Comparison of ENCODE assay signal across 18 cellular contexts in genomic region chr3:172869797-172870518, GRCh38.
DNase-seq lines count a peak whose midpoint lies in the region; ATAC-seq, FAIRE-seq and TF ChIP-seq lines count a peak whose summit lies in the region.
"Had no signal": no experiment of that assay in that cellular context is flagged by ENCODE, and none has a peak within 500 bp of the region (broad histone marks: within the 10 kb centered on the region; RNA-seq: fewer than 3 reads in every experiment).

No MANE protein-coding gene starts in this region.

- H3K79me2 ChIP-seq in endothelial cell of umbilical vein (ENCODE audit: control insufficient read depth, insufficient read depth, low read length), result no peaks in the 10 kb centered on the region

- DNase-seq in Right ventricle myocardium superior (no peak), left ventricle myocardium inferior (no peak), NCI-H69 (lab: John Stamatoyannopoulos, UW) (peak; percentile 62), endothelial cell of umbilical vein (ENCODE audit: low read depth, low spot score) (peak; percentile 77), pons (ENCODE audit: low spot score) (peak; percentile 9), NCI-H2081 (lab: John Stamatoyannopoulos, UW) (no peak)
- DNase-seq: AML-193; Caco-2; CD4-positive, CD25-positive, alpha-beta regulatory T cell; DMS53; H7; NCI-H187 treated with DMSO at 0.1 percent for 48 hours; NCI-H510A; SHP77; SK-N-SH had no signal

- no peak for TF ChIP-seq POLR2A in endothelial cell of umbilical vein (IDR thresholded peaks at IDR 0.05; ENCODE audit: low read depth, low read length)

- no peak overlapping the region for H3K4me3 ChIP-seq in left ventricle myocardium inferior
- no peak overlapping the region for H3K4me3 ChIP-seq in endothelial cell of umbilical vein (replicated peaks in 1 of 3; ENCODE audit: insufficient read depth in 1 of 3, low read depth in 1 of 3, low read length in 3 of 3)
- H3K4me3 ChIP-seq: A549 had no signal

- H3K9ac ChIP-seq in endothelial cell of umbilical vein (replicated peaks; ENCODE audit: extremely low read depth, insufficient read depth, low read length), result no peak overlapping the region
- H3K9ac ChIP-seq: SK-N-SH had no signal

- TF ChIP-seq CTCF in left ventricle myocardium inferior (IDR thresholded peaks at IDR 0.05; ENCODE audit: borderline replicate concordance), result no peak
- no peak for TF ChIP-seq CTCF in endothelial cell of umbilical vein (IDR thresholded peaks at IDR 0.05; ENCODE audit: extremely low read depth in 1 of 2, insufficient read depth in 1 of 2, low read depth in 1 of 2, low read length in 2 of 2)

- CTCF ChIA-PET in endothelial cell of umbilical vein (lab: Charles Lee), result interaction anchor here (0.7 to 1.4 kb wide), 6 partner anchors 11 to 175 kb away, joined by 3 to 7 read pairs (median 4); no protein-coding TSS in a partner anchor

- peak; percentile 51 for ATAC-seq in Right ventricle myocardium superior (ENCODE audit: poor library complexity)
- ATAC-seq in HG03469 (IDR thresholded peaks at IDR 0.05; ENCODE audit: unreplicated experiment), result no peak
- ATAC-seq in GM21447 (IDR thresholded peaks at IDR 0.05; ENCODE audit: unreplicated experiment), result no peak
- ATAC-seq: A549 had no signal

- BruUV-seq in endothelial cell of umbilical vein (replicated peaks; lab: Mats Ljungman, UMichigan), result no TSS peak

- H3K27ac ChIP-seq in left ventricle myocardium inferior (replicated peaks) (no peak overlapping the region), endothelial cell of umbilical vein (ENCODE audit: insufficient read depth, low read depth, low read length) (peak overlapping the region; percentile 19)
- H3K27ac ChIP-seq: A549 had no signal

- H4K20me1 ChIP-seq in endothelial cell of umbilical vein (replicated peaks; ENCODE audit: control insufficient read depth, extremely low read depth, insufficient read depth, low read length), result no peaks in the 10 kb centered on the region

- POLR2A ChIA-PET in endothelial cell of umbilical vein (lab: Charles Lee), result no interaction called here

- peak overlapping the region; percentile 45 for H3K4me2 ChIP-seq in endothelial cell of umbilical vein (ENCODE audit: insufficient read depth, low read length)
- H3K4me2 ChIP-seq: A549, SK-N-SH had no signal

- FAIRE-seq in endothelial cell of umbilical vein (lab: Jason Lieb, UNC), result peak; percentile 92
- FAIRE-seq: A549 had no signal

- H3K27me3 ChIP-seq in left ventricle myocardium inferior (ENCODE audit: low read depth) (no peaks in the 10 kb centered on the region), endothelial cell of umbilical vein (ENCODE audit: control insufficient read depth in 2 of 2, insufficient read depth in 2 of 2, low read length in 2 of 2) (no peaks in the 10 kb centered on the region)

- no peaks in the 10 kb centered on the region for H3K9me1 ChIP-seq in endothelial cell of umbilical vein (replicated peaks; ENCODE audit: control insufficient read depth, extremely low read depth, insufficient read depth, low read length)

- H3K9me3 ChIP-seq in left ventricle myocardium inferior (replicated peaks) (no peaks in the 10 kb centered on the region), endothelial cell of umbilical vein (replicated peaks; ENCODE audit: control insufficient read depth, insufficient read depth, low read length) (no peaks in the 10 kb centered on the region)
- H3K9me3 ChIP-seq: A549, Caco-2, SK-N-SH had no signal

- H3K4me1 ChIP-seq in left ventricle myocardium inferior (peaks cover 16% of the 10 kb centered on the region), endothelial cell of umbilical vein (ENCODE audit: control insufficient read depth, extremely low read depth, insufficient read depth, low read length) (peaks cover 26% of the 10 kb centered on the region)
- H3K4me1 ChIP-seq: A549, Caco-2 had no signal

- intact Hi-C loops in Right ventricle myocardium superior (cut with DNase I) (no loop called here), left ventricle myocardium inferior (cut with micrococcal nuclease) (no loop called here), endothelial cell of umbilical vein (cut with micrococcal nuclease) (loop anchor here (1.0 to 2.0 kb wide), 3 partner anchors 13 to 49 kb away; no protein-coding TSS in a partner anchor)

- dilution Hi-C loops in endothelial cell of umbilical vein (cut with MboI; ENCODE audit: extremely low pct_ligation_motif_present, low sequenced_read_pairs), result no loop called here

- H2AFZ ChIP-seq in endothelial cell of umbilical vein (ENCODE audit: low read depth, low read length), result peak overlapping the region; percentile 70

- H3K36me3 ChIP-seq in left ventricle myocardium inferior (no peaks in the 10 kb centered on the region), endothelial cell of umbilical vein (ENCODE audit: control insufficient read depth in 2 of 2, extremely low read depth in 1 of 2, insufficient read depth in 2 of 2, low read length in 2 of 2) (no peaks in the 10 kb centered on the region)

TF ChIP-seq in endothelial cell of umbilical vein, 7 proteins besides CTCF, POLR2A, EP300 and RAD21:
- TF ChIP-seq JUN (IDR thresholded peaks at IDR 0.05; ENCODE audit: borderline replicate concordance, insufficient read depth, insufficient read length, low read depth) (no peak), POLR2AphosphoS5 (IDR thresholded peaks at IDR 0.05; ENCODE audit: insufficient read depth, low read depth, low read length) (no peak), GATA2 (IDR thresholded peaks at IDR 0.05; ENCODE audit: insufficient read depth, insufficient read length, low read depth, low read length) (no peak), MYC (IDR thresholded peaks at IDR 0.05; ENCODE audit: low read depth, low read length) (no peak), FOS (IDR thresholded peaks at IDR 0.05; ENCODE audit: borderline replicate concordance, insufficient read depth, low read length) (no peak), MAX (IDR thresholded peaks at IDR 0.05; ENCODE audit: insufficient read depth, insufficient read length) (no peak), EZH2 (IDR thresholded peaks at IDR 0.05; ENCODE audit: borderline replicate concordance, low read depth, low read length, severe bottlenecking) (no peak)

Comparison
In these comparisons a context has a peak if more than half of its experiments do, and no peak if none do; other contexts are left out.
1. DNase-seq: peak in NCI-H69 (single experiment), endothelial cell of umbilical vein (single experiment) and pons (single experiment); none in Right ventricle myocardium superior (single experiment), left ventricle myocardium inferior (single experiment) and NCI-H2081 (0 of 2).